29 cellular contexts compared by ENCODE assay signal in genomic region chr2:100810603-100811145, GRCh38. TPM values are rescaled to one million over a fixed set of nuclear protein-coding genes. Genes with fewer than 3 reads are reported as not detected.
"Had no signal": no experiment of that assay in that cellular context is flagged by ENCODE, and none has a peak within 500 bp of the region (broad histone marks: within the 10 kb centered on the region; RNA-seq: fewer than 3 reads in every experiment).

No MANE protein-coding gene starts in this region.

- H3K4me3 ChIP-seq: ascending aorta, cardiac muscle cell had no signal

- H3K9me3 ChIP-seq: ascending aorta had no signal

- ATAC-seq: activated CD8-positive, alpha-beta T cell treated with anti-CD3 and anti-CD28 coated beads for 36 hours; activated naive CD8-positive, alpha-beta T cell treated with anti-CD3 and anti-CD28 coated beads, Interleukin-2, amount 50 U/mL, for 24 hours; activated T-cell treated with anti-CD3 and anti-CD28 coated beads, Interleukin-2, amount 50 U/mL, for 4 hours; activated T-cell treated with anti-CD3 and anti-CD28 coated beads, Interleukin-2, amount 50 U/mL, for 72 hours; activated T-helper 17 cell treated with anti-CD3 and anti-CD28 coated beads, Interleukin-2, amount 50 U/mL, for 72 hours had no signal

- H3K27me3 ChIP-seq: ascending aorta, cardiac muscle cell had no signal

- H3K36me3 ChIP-seq: ascending aorta, cardiac muscle cell had no signal

- H3K27ac ChIP-seq: ascending aorta, cardiac muscle cell, VCaP had no signal

- DNase-seq: activated B cell treated with CpG ODN at 0.5 μM for 24 hours; activated CD4-positive, alpha-beta memory T cell treated with anti-CD3 and anti-CD28 coated beads for 36 hours; activated CD4-positive, alpha-beta T cell treated with anti-CD3 and anti-CD28 coated beads for 4 hours; activated CD4-positive, alpha-beta T cell treated with anti-CD3 and anti-CD28 coated beads, Interleukin-2, amount 10 ng/mL, durations not matched to agents 24 days and 14 days; activated CD4-positive, alpha-beta T cell treated with anti-CD3 and anti-CD28 coated beads, Interleukin-2, amount 50 U/mL, for 1 hour; activated CD4-positive, alpha-beta T cell treated with anti-CD3 and anti-CD28 coated beads, Interleukin-2, amount 50 U/mL, for 4 hours; activated CD4-positive, CD25-positive, alpha-beta regulatory T cell treated with anti-CD3 and anti-CD28 coated beads, Interleukin-2, amount 50 U/mL, for 72 hours; activated CD8-positive, alpha-beta memory T cell treated with anti-CD3 and anti-CD28 coated beads, Interleukin-2, amount 50 U/mL, for 4 hours; activated CD8-positive, alpha-beta T cell treated with anti-CD3 and anti-CD28 coated beads for 36 hours; activated effector memory CD4-positive, alpha-beta T cell treated with anti-CD3 and anti-CD28 coated beads, Interleukin-2, amount 50 U/mL, for 16 hours; activated gamma-delta T cell treated with Interleukin-2 at 50 U/mL for 16 hours; activated naive CD4-positive, alpha-beta T cell; activated naive CD4-positive, alpha-beta T cell treated with anti-CD3 and anti-CD28 coated beads for 36 hours; activated naive CD8-positive, alpha-beta T cell treated with anti-CD3 and anti-CD28 coated beads, Interleukin-2, amount 10 ng/mL, durations not matched to agents 7 days and 5 days; activated naive CD8-positive, alpha-beta T cell treated with anti-CD3 and anti-CD28 coated beads, Interleukin-2, amount 50 U/mL, for 24 hours; activated T-cell treated with anti-CD3 and anti-CD28 coated beads for 4 hours; activated T-cell treated with anti-CD3 and anti-CD28 coated beads, Interleukin-2, amount 50 U/mL, for 1 hour; activated T-cell treated with anti-CD3 and anti-CD28 coated beads, Interleukin-2, amount 50 U/mL, for 4 hours; activated T-cell treated with anti-CD3 and anti-CD28 coated beads, Interleukin-2, amount 50 U/mL, for 72 hours; amygdala; caudate nucleus; cerebellar nuclear complex; T-helper 1 cell; T-helper 2 cell; T-helper 9 cell had no signal

RNA-seq across cellular contexts. Expression of gene NPAS2, which starts 9.3 kb away (rescaled TPM):
- total RNA-seq: activated B cell treated with CpG ODN at 0.5 μM for 24 hours had no signal
